In the genomic region with DNA sequence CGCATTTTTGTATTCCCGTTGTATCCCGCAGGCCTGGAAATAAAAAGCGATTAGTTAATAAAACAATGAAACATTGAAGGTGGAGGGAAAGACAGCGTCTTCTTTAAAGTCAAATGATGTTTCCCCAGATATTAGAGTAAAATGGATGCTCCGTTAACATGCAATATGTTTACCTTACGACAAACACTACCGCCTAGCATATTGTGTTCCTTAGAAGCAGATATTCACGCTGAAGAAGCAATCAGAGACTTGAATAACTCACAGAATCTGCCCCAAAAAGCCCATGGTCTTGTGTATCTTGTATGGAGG, we compare ENCODE assay signal across 1 cellular context.
TF ChIP-seq lines count a peak whose summit lies in the region.

No MANE protein-coding gene starts in this region.

TF ChIP-seq in GM12878, 131 proteins besides CTCF, POLR2A, EP300 and RAD21:
- TF ChIP-seq, protein P1, sequence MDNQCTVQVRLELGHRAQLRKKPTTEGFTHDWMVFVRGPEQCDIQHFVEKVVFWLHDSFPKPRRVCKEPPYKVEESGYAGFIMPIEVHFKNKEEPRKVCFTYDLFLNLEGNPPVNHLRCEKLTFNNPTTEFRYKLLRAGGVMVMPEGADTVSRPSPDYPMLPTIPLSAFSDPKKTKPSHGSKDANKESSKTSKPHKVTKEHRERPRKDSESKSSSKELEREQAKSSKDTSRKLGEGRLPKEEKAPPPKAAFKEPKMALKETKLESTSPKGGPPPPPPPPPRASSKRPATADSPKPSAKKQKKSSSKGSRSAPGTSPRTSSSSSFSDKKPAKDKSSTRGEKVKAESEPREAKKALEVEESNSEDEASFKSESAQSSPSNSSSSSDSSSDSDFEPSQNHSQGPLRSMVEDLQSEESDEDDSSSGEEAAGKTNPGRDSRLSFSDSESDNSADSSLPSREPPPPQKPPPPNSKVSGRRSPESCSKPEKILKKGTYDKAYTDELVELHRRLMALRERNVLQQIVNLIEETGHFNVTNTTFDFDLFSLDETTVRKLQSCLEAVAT (IDR thresholded peaks at IDR 0.05): peak; percentile 93; the same call in 1 of the 2 replicates
- no peak for TF ChIP-seq SP1 (IDR thresholded peaks at IDR 0.05; ENCODE audit: low read depth, low read length)
- TF ChIP-seq, protein P2, sequence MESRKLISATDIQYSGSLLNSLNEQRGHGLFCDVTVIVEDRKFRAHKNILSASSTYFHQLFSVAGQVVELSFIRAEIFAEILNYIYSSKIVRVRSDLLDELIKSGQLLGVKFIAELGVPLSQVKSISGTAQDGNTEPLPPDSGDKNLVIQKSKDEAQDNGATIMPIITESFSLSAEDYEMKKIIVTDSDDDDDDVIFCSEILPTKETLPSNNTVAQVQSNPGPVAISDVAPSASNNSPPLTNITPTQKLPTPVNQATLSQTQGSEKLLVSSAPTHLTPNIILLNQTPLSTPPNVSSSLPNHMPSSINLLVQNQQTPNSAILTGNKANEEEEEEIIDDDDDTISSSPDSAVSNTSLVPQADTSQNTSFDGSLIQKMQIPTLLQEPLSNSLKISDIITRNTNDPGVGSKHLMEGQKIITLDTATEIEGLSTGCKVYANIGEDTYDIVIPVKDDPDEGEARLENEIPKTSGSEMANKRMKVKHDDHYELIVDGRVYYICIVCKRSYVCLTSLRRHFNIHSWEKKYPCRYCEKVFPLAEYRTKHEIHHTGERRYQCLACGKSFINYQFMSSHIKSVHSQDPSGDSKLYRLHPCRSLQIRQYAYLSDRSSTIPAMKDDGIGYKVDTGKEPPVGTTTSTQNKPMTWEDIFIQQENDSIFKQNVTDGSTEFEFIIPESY (IDR thresholded peaks at IDR 0.05): peak; percentile 95
